Comparison of ENCODE assay signal across 1 cellular context in genomic region chr7:133602291-133602690, GRCh38.
TF ChIP-seq lines count a peak whose summit lies in the region.

No MANE protein-coding gene starts in this region.

TF ChIP-seq in WTC11, 78 proteins besides CTCF, POLR2A, EP300 and RAD21 (continued from another document):
- TF ChIP-seq ZNF416 (CRISPR knock-in tag; IDR thresholded peaks at IDR 0.05) (no peak), FOXJ3 (CRISPR knock-in tag; IDR thresholded peaks at IDR 0.05; ENCODE audit: borderline replicate concordance) (no peak)
